ENCODE assay signal across 1 cellular context in the genomic region with DNA sequence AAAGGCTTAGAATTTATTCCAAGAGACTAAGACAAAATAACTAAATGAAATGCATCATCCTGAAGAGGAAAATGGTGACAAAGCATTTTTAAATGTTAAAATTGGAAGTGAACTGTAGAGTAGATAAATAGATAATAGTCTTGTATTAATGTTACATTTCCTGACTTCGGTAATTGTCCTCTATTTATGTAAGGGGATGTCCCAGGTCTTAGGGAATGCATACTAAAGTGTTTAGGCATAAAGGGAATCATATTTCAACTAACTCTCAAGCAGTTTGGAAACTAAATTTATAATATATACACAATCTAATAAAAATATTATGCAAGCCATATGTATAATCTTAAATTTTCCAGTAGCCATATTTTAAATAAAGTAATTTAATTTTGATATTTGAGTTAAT.
TF ChIP-seq lines count a peak whose summit lies in the region.

No MANE protein-coding gene starts in this region.

TF ChIP-seq in IMR-90, 13 proteins besides CTCF, POLR2A, EP300 and RAD21 (continued from another document):
- TF ChIP-seq, protein P1, sequence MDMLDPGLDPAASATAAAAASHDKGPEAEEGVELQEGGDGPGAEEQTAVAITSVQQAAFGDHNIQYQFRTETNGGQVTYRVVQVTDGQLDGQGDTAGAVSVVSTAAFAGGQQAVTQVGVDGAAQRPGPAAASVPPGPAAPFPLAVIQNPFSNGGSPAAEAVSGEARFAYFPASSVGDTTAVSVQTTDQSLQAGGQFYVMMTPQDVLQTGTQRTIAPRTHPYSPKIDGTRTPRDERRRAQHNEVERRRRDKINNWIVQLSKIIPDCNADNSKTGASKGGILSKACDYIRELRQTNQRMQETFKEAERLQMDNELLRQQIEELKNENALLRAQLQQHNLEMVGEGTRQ (IDR thresholded peaks at IDR 0.05; ENCODE audit: low read depth, low read length): no peak
- no peak for TF ChIP-seq CEBPB (IDR thresholded peaks at IDR 0.05; ENCODE audit: low read depth, low read length)
- TF ChIP-seq FOS (IDR thresholded peaks at IDR 0.05; ENCODE audit: low read depth, low read length): no peak
- TF ChIP-seq MXI1 (IDR thresholded peaks at IDR 0.05; ENCODE audit: borderline replicate concordance, low read depth, low read length): no peak
- TF ChIP-seq MAZ (IDR thresholded peaks at IDR 0.05; ENCODE audit: borderline replicate concordance, low read depth, low read length): no peak
- TF ChIP-seq SMC3 (IDR thresholded peaks at IDR 0.05; ENCODE audit: low read depth, low read length): no peak
- TF ChIP-seq ELK1 (IDR thresholded peaks at IDR 0.05; ENCODE audit: borderline replicate concordance, low read depth, low read length): no peak
- TF ChIP-seq NFE2L2 (IDR thresholded peaks at IDR 0.05; ENCODE audit: low read depth, low read length): no peak
